Comparison of ENCODE assay signal across 1 cellular context in genomic region chr1:54371038-54371935, GRCh38.
TF ChIP-seq lines count a peak whose summit lies in the region.

No MANE protein-coding gene starts in this region.

TF ChIP-seq in IMR-90, 13 proteins besides CTCF, POLR2A, EP300 and RAD21 (continued from another document):
- TF ChIP-seq ELK1 (IDR thresholded peaks at IDR 0.05; ENCODE audit: borderline replicate concordance, low read depth, low read length) (no peak), MAZ (IDR thresholded peaks at IDR 0.05; ENCODE audit: borderline replicate concordance, low read depth, low read length) (no peak)
